In genomic region chr6:151388997-151389639, GRCh38 we compare ENCODE assay signal across 8 cellular contexts. TPM values are rescaled to one million over a fixed set of nuclear protein-coding genes. Genes with fewer than 3 reads are reported as not detected.
A peak's percentile ranks its signal among the peaks of the same experiment; 100 is the strongest.
DNase-seq lines count a peak whose midpoint lies in the region; ATAC-seq, FAIRE-seq and TF ChIP-seq lines count a peak whose summit lies in the region.

No MANE protein-coding gene starts in this region.

- H3K4me3 ChIP-seq in BE2C (ENCODE audit: low read depth, low read length) (peak overlapping the region; percentile 89), body of pancreas (peak overlapping the region; percentile 35 to 62), mesendoderm (ENCODE audit: low read length) (peak overlapping the region; percentile 92)

- FAIRE-seq in urothelium cell line (lab: Jason Lieb, UNC), result no peak

- peaks cover 27 to 50% (median 37%) of the 10 kb centered on the region in 3 donors for H3K4me1 Mint-ChIP-seq in IgD-negative memory B cell

- DNase-seq in BE2C (no peak), body of pancreas (peak in 1 of 4 donors; percentile 19), mesendoderm (no peak), urothelium cell line (ENCODE audit: low spot score) (peak; percentile 12), germinal center (ENCODE audit: low spot score) (no peak), cortex of kidney (lab: John Stamatoyannopoulos, UW) (no peak)

- peaks cover 53% of the 10 kb centered on the region for H3K79me2 ChIP-seq in mesendoderm (ENCODE audit: control insufficient read depth, insufficient read depth, low read length)

- TF ChIP-seq CTCF in BE2C (IDR thresholded peaks at IDR 0.05; ENCODE audit: low read depth, low read length), result no peak
- no peak for TF ChIP-seq CTCF in body of pancreas (IDR thresholded peaks at IDR 0.05)

- H3K36me3 Mint-ChIP-seq in IgD-negative memory B cell, result peaks cover 2% of the 10 kb centered on the region

- no peak overlapping the region for H4K5ac ChIP-seq in mesendoderm (ENCODE audit: low read length)

- H3K4me1 ChIP-seq in BE2C (peaks cover 9% of the 10 kb centered on the region), body of pancreas (peaks cover 36% of the 10 kb centered on the region), mesendoderm (ENCODE audit: control insufficient read depth, low read depth, low read length) (peaks cover 6% of the 10 kb centered on the region)

- no peak overlapping the region for H2BK15ac ChIP-seq in mesendoderm (replicated peaks; ENCODE audit: low read depth)

- no peaks in the 10 kb centered on the region for H3K27me3 Mint-ChIP-seq in IgD-negative memory B cell

- peak overlapping the region; percentile 76 for H4K8ac ChIP-seq in mesendoderm (ENCODE audit: low read depth, low read length)

- H3K27ac ChIP-seq in body of pancreas (peak overlapping the region; percentile 97 to 99 (median 98)), mesendoderm (ENCODE audit: low read depth, low read length) (peak overlapping the region; percentile 100)

- H3K9me3 ChIP-seq in BE2C (no peaks in the 10 kb centered on the region), body of pancreas (no peaks in the 10 kb centered on the region)

- peak overlapping the region; percentile 96 for H3K4ac ChIP-seq in mesendoderm (ENCODE audit: low read depth, low read length)

- H3K9ac ChIP-seq in mesendoderm (ENCODE audit: low read length), result peak overlapping the region; percentile 96

- peak overlapping the region; percentile 96 for H3K56ac ChIP-seq in mesendoderm (ENCODE audit: low read length)

- peak overlapping the region; percentile 74 for H2BK5ac ChIP-seq in mesendoderm (ENCODE audit: low read length)

- H3K36me3 ChIP-seq in BE2C, result peaks cover 7% of the 10 kb centered on the region; the same call in 1 of the 2 replicates
- no peaks in the 10 kb centered on the region for H3K36me3 ChIP-seq in body of pancreas (replicated peaks in 1 of 2; ENCODE audit: insufficient read depth in 1 of 2, low read depth in 2 of 2)
- H3K36me3 ChIP-seq in mesendoderm (ENCODE audit: control insufficient read depth, insufficient read depth, low read length), result no peaks in the 10 kb centered on the region

- peak overlapping the region; percentile 49 for H3K4me2 ChIP-seq in mesendoderm (ENCODE audit: low read length)

- no peak for TF ChIP-seq POLR2A in body of pancreas (IDR thresholded peaks at IDR 0.05)

- intact Hi-C loops in body of pancreas (cut with DNase I), result no loop called here

- peak overlapping the region; percentile 76 for H2AK5ac ChIP-seq in mesendoderm (ENCODE audit: low read length)

- peak overlapping the region; percentile 96 to 99 (median 97) for H3K27ac Mint-ChIP-seq in IgD-negative memory B cell

- no peaks in the 10 kb centered on the region for H3K9me3 Mint-ChIP-seq in IgD-negative memory B cell

- peaks cover 7% of the 10 kb centered on the region for H3K79me1 ChIP-seq in mesendoderm (ENCODE audit: low read length)

- H2BK120ac ChIP-seq in mesendoderm (ENCODE audit: low read depth, low read length), result no peak overlapping the region

- peak overlapping the region; percentile 89 to 99 (median 96) for H3K4me3 Mint-ChIP-seq in IgD-negative memory B cell

- H3K18ac ChIP-seq in mesendoderm (ENCODE audit: low read length), result peak overlapping the region; percentile 100

- WGBS in body of pancreas, 2 donors, result 20 to 21% methylated on average over 12 of the region's 12 CpGs
- WGBS in mesendoderm (ENCODE audit: extremely low coverage, insufficient coverage, low lambda C conversion rate), result no CpG with 5 or more reads among the region's 12 CpGs

- no peak for ATAC-seq in body of pancreas
- no peak for ATAC-seq in GM19395 (IDR thresholded peaks at IDR 0.05; ENCODE audit: unreplicated experiment)

- H3K27me3 ChIP-seq in BE2C, result no peaks in the 10 kb centered on the region
- H3K27me3 ChIP-seq in body of pancreas, result no peaks in the 10 kb centered on the region
- no peaks in the 10 kb centered on the region for H3K27me3 ChIP-seq in mesendoderm (ENCODE audit: insufficient read depth, low read length, poor library complexity)

- H3K23ac ChIP-seq in mesendoderm (ENCODE audit: low read length), result no peak overlapping the region

RNA-seq across cellular contexts. Expression of gene ZBTB2, which starts 2.2 kb away (rescaled TPM):
- 15.9 TPM for polyA plus RNA-seq in BE2C (2012; ENCODE audit: insufficient read depth, insufficient read length, low read depth)
- 20.5 TPM for polyA plus RNA-seq in IgD-negative memory B cell
- total RNA-seq in body of pancreas, result 1 to 10 TPM; 5.6 to 6.0 TPM
- polyA plus RNA-seq in mesendoderm (2013, experiment 1 of 2), result 31.9 TPM
- polyA plus RNA-seq in mesendoderm (2013, experiment 2 of 2), result 32.4 TPM
